23 cellular contexts compared by ENCODE assay signal in genomic region chr3:141648055-141648910, GRCh38.
"Had no signal": no experiment of that assay in that cellular context is flagged by ENCODE, and none has a peak within 500 bp of the region (broad histone marks: within the 10 kb centered on the region; RNA-seq: fewer than 3 reads in every experiment).

No MANE protein-coding gene starts in this region.

- ATAC-seq: activated naive CD8-positive, alpha-beta T cell treated with anti-CD3 and anti-CD28 coated beads, Interleukin-2, amount 50 U/mL, for 24 hours; heart left ventricle; left cardiac atrium; lower lobe of right lung; mucosa of descending colon had no signal

- H3K27me3 ChIP-seq: heart left ventricle, spleen, upper lobe of left lung had no signal

- DNase-seq: activated B cell treated with CpG ODN at 0.5 μM for 24 hours; activated CD4-positive, alpha-beta memory T cell treated with anti-CD3 and anti-CD28 coated beads for 36 hours; activated CD4-positive, alpha-beta T cell treated with anti-CD3 and anti-CD28 coated beads for 48 hours; activated effector memory CD4-positive, alpha-beta T cell treated with anti-CD3 and anti-CD28 coated beads, Interleukin-2, amount 50 U/mL, for 16 hours; activated naive CD4-positive, alpha-beta T cell treated with anti-CD3 and anti-CD28 coated beads, Interleukin-2, amount 50 U/mL, for 16 hours; activated naive CD8-positive, alpha-beta T cell treated with anti-CD3 and anti-CD28 coated beads, Interleukin-2, amount 50 U/mL, for 24 hours; activated T-cell treated with anti-CD3 and anti-CD28 coated beads for 4 hours; caudate nucleus; effector CD4-positive, alpha-beta T cell; heart left ventricle; islet precursor cell; left cardiac atrium; lower lobe of right lung; mesendoderm; mucosa of descending colon; naive B cell; occipital lobe; spleen; stimulated activated CD4-positive, alpha-beta T cell treated with anti-CD3 and anti-CD28 coated beads, Interleukin-4, amount 100 ng/mL, for 1 hour; stimulated activated naive CD4-positive, alpha-beta T cell; T1000; upper lobe of left lung had no signal

- H3K27ac ChIP-seq: lower lobe of right lung, thoracic aorta, upper lobe of left lung had no signal

- H3K36me3 ChIP-seq: heart left ventricle, lower lobe of right lung, spleen, thoracic aorta, upper lobe of left lung had no signal

- H3K4me3 ChIP-seq: heart left ventricle, lower lobe of right lung, mucosa of descending colon, spleen, thoracic aorta, upper lobe of left lung had no signal
